Comparison of ENCODE assay signal across 11 cellular contexts in the genomic region with DNA sequence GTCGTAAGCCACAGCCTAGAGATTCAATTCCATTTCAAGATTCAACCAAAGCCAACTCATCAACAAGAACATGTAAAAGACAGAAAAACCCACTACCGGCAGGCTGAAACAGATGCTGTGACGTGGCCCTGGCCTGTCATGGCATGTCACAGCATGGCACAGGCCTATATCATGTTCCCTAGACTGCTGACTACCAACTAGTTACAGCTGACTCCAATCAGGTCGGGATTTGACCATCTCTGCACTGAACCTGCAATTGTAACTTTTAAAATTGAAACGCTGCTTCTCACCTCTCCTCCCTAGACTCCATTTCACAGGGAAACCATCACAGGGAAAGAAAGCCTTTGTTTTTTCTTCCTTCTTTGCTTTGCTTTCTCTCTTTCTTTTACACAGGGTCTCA. TPM values are rescaled to one million over a fixed set of nuclear protein-coding genes. Genes with fewer than 3 reads are reported as not detected.
"Had no signal": no experiment of that assay in that cellular context is flagged by ENCODE, and none has a peak within 500 bp of the region (broad histone marks: within the 10 kb centered on the region; RNA-seq: fewer than 3 reads in every experiment).

No MANE protein-coding gene starts in this region.

RNA-seq across cellular contexts. Expression of gene AKR1B15, which starts 12.7 kb away (rescaled TPM):
- total RNA-seq: activated CD8-positive, alpha-beta memory T cell treated with anti-CD3 and anti-CD28 coated beads for 36 hours; activated naive CD4-positive, alpha-beta T cell treated with anti-CD3 and anti-CD28 coated beads for 36 hours; activated T-helper 1 cell treated with anti-CD3 and anti-CD28 coated beads, Interleukin-12 subunit alpha, Interleukin-12 subunit beta, Interleukin-2, Interleukin-4 antibody, amounts not matched to agents 30 ng/mL and 10 ng/mL and 1 ng/mL, durations not matched to agents 14 hours and 24 hours and 36 hours; dermis blood vessel endothelial cell; epithelial cell of proximal tubule; heart left ventricle; left lung; lower lobe of right lung; progenitor cell of endocrine pancreas; upper lobe of left lung had no signal
- polyA plus RNA-seq: heart left ventricle, ovary had no signal

RNA-seq across cellular contexts. Expression of gene AKR1B10, which starts 34.2 kb away (rescaled TPM):
- total RNA-seq: activated CD8-positive, alpha-beta memory T cell treated with anti-CD3 and anti-CD28 coated beads for 36 hours; activated naive CD4-positive, alpha-beta T cell treated with anti-CD3 and anti-CD28 coated beads for 36 hours; activated T-helper 1 cell treated with anti-CD3 and anti-CD28 coated beads, Interleukin-12 subunit alpha, Interleukin-12 subunit beta, Interleukin-2, Interleukin-4 antibody, amounts not matched to agents 30 ng/mL and 10 ng/mL and 1 ng/mL, durations not matched to agents 14 hours and 24 hours and 36 hours; dermis blood vessel endothelial cell; epithelial cell of proximal tubule; left lung; lower lobe of right lung; progenitor cell of endocrine pancreas had no signal
